ENCODE assay signal across 15 cellular contexts in the genomic region with DNA sequence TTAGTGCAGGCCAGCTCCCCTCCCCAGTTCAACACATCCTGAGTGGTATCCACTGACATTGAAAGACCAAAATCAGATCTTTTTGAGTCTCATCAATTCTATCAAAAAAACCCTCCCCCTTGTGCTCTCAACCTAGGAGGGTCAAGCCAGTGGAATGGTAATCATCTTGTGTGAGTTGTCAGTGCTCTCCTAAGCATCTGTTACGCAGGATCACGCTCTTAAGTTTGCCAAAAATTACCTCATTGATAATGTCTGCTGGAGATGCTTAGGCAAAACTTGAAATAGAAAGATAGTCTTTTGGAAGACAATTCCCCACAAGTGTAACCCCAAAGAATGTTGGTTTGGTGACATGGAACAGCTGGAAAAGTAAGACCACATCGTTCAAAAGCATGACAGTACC.
DNase-seq lines count a peak whose midpoint lies in the region; ATAC-seq, FAIRE-seq and TF ChIP-seq lines count a peak whose summit lies in the region.
"Had no signal": no experiment of that assay in that cellular context is flagged by ENCODE, and none has a peak within 500 bp of the region (broad histone marks: within the 10 kb centered on the region; RNA-seq: fewer than 3 reads in every experiment).

No MANE protein-coding gene starts in this region.

- no peaks in the 10 kb centered on the region for H3K36me3 ChIP-seq in neural progenitor cell

- H3K9me3 ChIP-seq in neural progenitor cell (ENCODE audit: low read depth) = no peaks in the 10 kb centered on the region
- H3K9me3 ChIP-seq: testis had no signal

- TF ChIP-seq CTCF in neural progenitor cell (IDR thresholded peaks at IDR 0.05) = no peak

- peak overlapping the region; percentile 48 for H2AFZ ChIP-seq in neural progenitor cell (replicated peaks)

- H3F3A ChIP-seq in neural progenitor cell (ENCODE audit: low read depth) = no peaks in the 10 kb centered on the region

- H3K4me3 ChIP-seq in neural progenitor cell = no peak overlapping the region
- H3K4me3 ChIP-seq: testis had no signal

- no peaks in the 10 kb centered on the region for H3K27me3 Mint-ChIP-seq in T-helper 2 cell treated with Interferon-gamma antibody and Interleukin-4, amounts not matched to agents 5 μg/mL and 100 μg/mL, for 36 hours (ENCODE audit: low read depth)
- no peaks in the 10 kb centered on the region for H3K27me3 Mint-ChIP-seq in effector memory CD8-positive, alpha-beta T cell
- peaks cover 2% of the 10 kb centered on the region for H3K27me3 Mint-ChIP-seq in neural progenitor cell (ENCODE audit: insufficient read depth, low read depth)

- peaks cover 4% of the 10 kb centered on the region for H3K9me3 Mint-ChIP-seq in T-helper 2 cell treated with Interferon-gamma antibody and Interleukin-4, amounts not matched to agents 5 μg/mL and 100 μg/mL, for 36 hours
- H3K9me3 Mint-ChIP-seq in effector memory CD8-positive, alpha-beta T cell = no peaks in the 10 kb centered on the region
- H3K9me3 Mint-ChIP-seq in neural progenitor cell = peaks cover 20% of the 10 kb centered on the region

- H3K4me3 Mint-ChIP-seq in T-helper 2 cell treated with Interferon-gamma antibody and Interleukin-4, amounts not matched to agents 5 μg/mL and 100 μg/mL, for 36 hours = peak overlapping the region; percentile 58
- H3K4me3 Mint-ChIP-seq in effector memory CD8-positive, alpha-beta T cell = no peak overlapping the region
- no peak overlapping the region for H3K4me3 Mint-ChIP-seq in neural progenitor cell
- H3K4me3 Mint-ChIP-seq: neural crest cell had no signal

- ATAC-seq in effector memory CD8-positive, alpha-beta T cell (replicated peaks) = no peak
- ATAC-seq in GM21515 (IDR thresholded peaks at IDR 0.05; ENCODE audit: unreplicated experiment) = no peak

- FAIRE-seq in GM12891 (lab: Jason Lieb, UNC) = no peak
- FAIRE-seq: endothelial cell of umbilical vein had no signal

- H3K79me2 ChIP-seq in neural progenitor cell (ENCODE audit: low read depth) = no peaks in the 10 kb centered on the region

- no peaks in the 10 kb centered on the region for H3K4me1 ChIP-seq in neural progenitor cell
- H3K4me1 ChIP-seq: testis had no signal

- H3K27ac ChIP-seq in neural progenitor cell = no peak overlapping the region
- H3K27ac ChIP-seq: testis had no signal

- no peak overlapping the region for H3K4me2 ChIP-seq in neural progenitor cell

- DNase-seq in T-helper 2 cell treated with Interferon-gamma antibody and Interleukin-4, amounts not matched to agents 5 μg/mL and 100 μg/mL, for 36 hours (ENCODE audit: low spot score) = no peak
- DNase-seq in T-helper 2 cell (no peak), NCI-H446 treated with DMSO at 0.1 percent for 48 hours (lab: John Stamatoyannopoulos, UW) (peak; percentile 71), neural progenitor cell (ENCODE audit: low spot score) (no peak), GM12891 (ENCODE audit: insufficient read length, low spot score) (no peak), DMS153 treated with DMSO at 0.1 percent for 48 hours (lab: John Stamatoyannopoulos, UW; ENCODE audit: unreplicated experiment) (no peak)
- no peak for DNase-seq in effector memory CD8-positive, alpha-beta T cell
- DNase-seq: amygdala, HCEC 1CT, NCI-H2029, NCI-H526, testis had no signal

- H3K36me3 Mint-ChIP-seq in T-helper 2 cell treated with Interferon-gamma antibody and Interleukin-4, amounts not matched to agents 5 μg/mL and 100 μg/mL, for 36 hours (ENCODE audit: low read depth) = peaks cover 22% of the 10 kb centered on the region
- H3K36me3 Mint-ChIP-seq in effector memory CD8-positive, alpha-beta T cell (ENCODE audit: insufficient read depth) = no peaks in the 10 kb centered on the region
- H3K36me3 Mint-ChIP-seq in neural progenitor cell = peaks cover 3% of the 10 kb centered on the region

- H3K4me1 Mint-ChIP-seq in T-helper 2 cell treated with Interferon-gamma antibody and Interleukin-4, amounts not matched to agents 5 μg/mL and 100 μg/mL, for 36 hours (ENCODE audit: low read depth) = peaks cover 60% of the 10 kb centered on the region
- H3K4me1 Mint-ChIP-seq in effector memory CD8-positive, alpha-beta T cell (ENCODE audit: low read depth in 2 of 2) = peaks cover 18 to 22% of the 10 kb centered on the region in 2 donors
- H3K4me1 Mint-ChIP-seq in neural progenitor cell = peaks cover 3% of the 10 kb centered on the region

- peak overlapping the region; percentile 65 for H3K27ac Mint-ChIP-seq in T-helper 2 cell treated with Interferon-gamma antibody and Interleukin-4, amounts not matched to agents 5 μg/mL and 100 μg/mL, for 36 hours
- H3K27ac Mint-ChIP-seq in effector memory CD8-positive, alpha-beta T cell = peak overlapping the region; percentile 69 to 74
- no peak overlapping the region for H3K27ac Mint-ChIP-seq in neural progenitor cell

- H4K20me1 ChIP-seq in neural progenitor cell (ENCODE audit: low read depth) = no peaks in the 10 kb centered on the region

- H3K27me3 ChIP-seq in neural progenitor cell = no peaks in the 10 kb centered on the region
- H3K27me3 ChIP-seq: testis had no signal

- H3K9ac ChIP-seq in neural progenitor cell = no peak overlapping the region

- TF ChIP-seq POLR2A in GM12891 (IDR thresholded peaks at IDR 0.05; ENCODE audit: low read depth, low read length) = no peak

TF ChIP-seq in GM12891, 5 proteins besides CTCF, POLR2A, EP300 and RAD21:
- TF ChIP-seq POLR2AphosphoS5 (IDR thresholded peaks at IDR 0.05; ENCODE audit: low read depth, low read length) = no peak
- no peak for TF ChIP-seq TAF1 (IDR thresholded peaks at IDR 0.05; ENCODE audit: low read depth, low read length)
- TF ChIP-seq PAX5 (IDR thresholded peaks at IDR 0.05; ENCODE audit: insufficient read depth, low read length, severe bottlenecking) = no peak
- no peak for TF ChIP-seq SPI1 (IDR thresholded peaks at IDR 0.05; ENCODE audit: low read depth, low read length)
- no peak for TF ChIP-seq POU2F2 (IDR thresholded peaks at IDR 0.05; ENCODE audit: low read depth, low read length)
